In genomic region chr15:40340740-40341400, GRCh38 we compare ENCODE assay signal across 1 cellular context.
TF ChIP-seq lines count a peak whose summit lies in the region.

Gene CCDC9B (minus strand): TSS chr15:40340939. CDS start chr15:40340819, 120 bp downstream.

TF ChIP-seq in liver, 16 proteins besides CTCF, POLR2A, EP300 and RAD21 (continued from another document):
- TF ChIP-seq ZBTB33 (IDR thresholded peaks at IDR 0.05), result no peak
- TF ChIP-seq RXRA (IDR thresholded peaks at IDR 0.05), result peak; percentile 43 to 55
